ENCODE assay signal across 17 cellular contexts in the genomic region with DNA sequence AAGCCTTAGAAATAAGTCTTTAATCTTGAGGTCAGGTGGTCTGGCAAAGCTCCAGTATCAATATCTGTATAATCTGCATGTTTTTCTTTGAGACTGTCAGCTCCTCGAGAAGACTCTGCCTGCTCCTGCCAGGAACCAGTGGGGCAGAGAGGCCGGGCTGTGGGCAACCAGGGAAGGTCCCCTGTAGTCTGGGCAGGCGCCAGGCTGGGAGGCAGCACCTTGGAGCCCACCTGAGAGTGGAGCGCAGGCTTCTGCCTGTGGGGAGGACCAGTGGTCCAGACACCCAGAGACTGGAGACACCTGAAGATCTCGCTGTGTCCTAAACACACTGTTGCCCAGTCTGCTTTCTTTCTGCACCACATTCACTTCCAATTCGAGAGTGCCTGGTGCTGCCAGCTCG.
DNase-seq lines count a peak whose midpoint lies in the region; TF ChIP-seq lines count a peak whose summit lies in the region.
"Had no signal": no experiment of that assay in that cellular context is flagged by ENCODE, and none has a peak within 500 bp of the region (broad histone marks: within the 10 kb centered on the region; RNA-seq: fewer than 3 reads in every experiment).

No MANE protein-coding gene starts in this region.

- H3K79me2 ChIP-seq in trophoblast cell (ENCODE audit: control insufficient read depth, insufficient read depth, low read length, poor library complexity): no peaks in the 10 kb centered on the region

- no peaks in the 10 kb centered on the region for H3K4me1 ChIP-seq in trophoblast cell (ENCODE audit: control insufficient read depth in 1 of 2, insufficient read depth in 2 of 2, low read length in 2 of 2)

- H2BK5ac ChIP-seq in trophoblast cell (ENCODE audit: low read depth, low read length, poor library complexity): no peak overlapping the region

- H4K12ac ChIP-seq in trophoblast cell (ENCODE audit: low read depth, low read length): no peak overlapping the region

- H3K4me3 ChIP-seq in astrocyte of the spinal cord (ENCODE audit: low read depth, low read length) (no peak overlapping the region), trophoblast cell (ENCODE audit: low read depth, low read length) (no peak overlapping the region)
- H3K4me3 ChIP-seq: GM12878, GM23248 had no signal

- no peaks in the 10 kb centered on the region for H3K27me3 ChIP-seq in trophoblast cell (ENCODE audit: insufficient read depth, low read length)

- no CpG with 5 or more reads among the region's 7 CpGs for WGBS in trophoblast cell (ENCODE audit: extremely low coverage, insufficient coverage, insufficient read length)

- in situ Hi-C loops in astrocyte of the spinal cord (cut with HindIII; ENCODE audit: low sequenced_read_pairs) (no loop called here), GM13976 (cut with MboI; ENCODE audit: low sequenced_read_pairs, unreplicated experiment) (no loop called here)

- no peak overlapping the region for H4K8ac ChIP-seq in trophoblast cell (ENCODE audit: low read depth, low read length)

- H3K18ac ChIP-seq in trophoblast cell (ENCODE audit: low read length): no peak overlapping the region

- DNase-seq in astrocyte of the spinal cord (ENCODE audit: low read depth, low spot score) (peak; percentile 19), kidney glomerular epithelial cell (lab: John Stamatoyannopoulos, UW) (peak; percentile 23), trophoblast cell (no peak), SKM-1 treated with dmso at 0.1 percent for 144 hours (lab: John Stamatoyannopoulos, UW; ENCODE audit: unreplicated experiment) (no peak), GM13976 (ENCODE audit: low spot score) (no peak), NCI-H1436 (lab: John Stamatoyannopoulos, UW) (no peak), ureter (ENCODE audit: low spot score) (no peak)
- DNase-seq: C1 segment of cervical spinal cord; CD4-positive, alpha-beta memory T cell; COR-L47; DMS153; DMS79; EL; GDM1; GM23248; H9 had no signal

- no peak overlapping the region for H2AK5ac ChIP-seq in trophoblast cell (ENCODE audit: low read length)

- no peak overlapping the region for H3K27ac ChIP-seq in trophoblast cell (ENCODE audit: low read depth, low read length)
- H3K27ac ChIP-seq: GM23248 had no signal

- peak overlapping the region; percentile 5 for H3K9ac ChIP-seq in trophoblast cell (ENCODE audit: low read length)
- H3K9ac ChIP-seq: GM23248 had no signal

- H2AFZ ChIP-seq in trophoblast cell (ENCODE audit: insufficient read depth, low read length, poor library complexity): no peak overlapping the region
- H2AFZ ChIP-seq: GM23248 had no signal

- H3K9me3 ChIP-seq in trophoblast cell (ENCODE audit: insufficient read depth, low read depth, low read length): no peaks in the 10 kb centered on the region

- no peaks in the 10 kb centered on the region for H3K79me1 ChIP-seq in trophoblast cell (ENCODE audit: low read length)

- H3K23ac ChIP-seq in trophoblast cell (ENCODE audit: low read length): no peak overlapping the region

- no peak overlapping the region for H4K91ac ChIP-seq in trophoblast cell (ENCODE audit: low read depth, low read length)

- TF ChIP-seq CTCF in astrocyte of the spinal cord (IDR thresholded peaks at IDR 0.05; ENCODE audit: low read depth, low read length) (no peak), GM13976 (IDR thresholded peaks at IDR 0.05; ENCODE audit: borderline replicate concordance, control extremely low read depth, extremely low read depth, insufficient read depth, missing control alignments) (no peak)

- no peak overlapping the region for H3K4me2 ChIP-seq in trophoblast cell (ENCODE audit: low read length)

- H3K4ac ChIP-seq in trophoblast cell (ENCODE audit: low read depth, low read length): no peak overlapping the region

- no peaks in the 10 kb centered on the region for H3K36me3 ChIP-seq in trophoblast cell (ENCODE audit: control insufficient read depth in 1 of 2, insufficient read depth in 2 of 2, low read length in 2 of 2)

- H2BK120ac ChIP-seq in trophoblast cell (ENCODE audit: insufficient read depth, low read length, poor library complexity): no peak overlapping the region

- H2BK12ac ChIP-seq in trophoblast cell (ENCODE audit: low read length): no peak overlapping the region

- no peak overlapping the region for H3K14ac ChIP-seq in trophoblast cell (ENCODE audit: low read length)

Comparison
In these comparisons a context has a peak if more than half of its experiments do, and no peak if none do; other contexts are left out.
1. DNase-seq: peak in astrocyte of the spinal cord (single experiment) and kidney glomerular epithelial cell (single experiment); none in trophoblast cell (0 of 2), SKM-1 treated with dmso at 0.1 percent for 144 hours (single experiment), GM13976 (single experiment), NCI-H1436 (single experiment) and ureter (single experiment).